In the genomic region with DNA sequence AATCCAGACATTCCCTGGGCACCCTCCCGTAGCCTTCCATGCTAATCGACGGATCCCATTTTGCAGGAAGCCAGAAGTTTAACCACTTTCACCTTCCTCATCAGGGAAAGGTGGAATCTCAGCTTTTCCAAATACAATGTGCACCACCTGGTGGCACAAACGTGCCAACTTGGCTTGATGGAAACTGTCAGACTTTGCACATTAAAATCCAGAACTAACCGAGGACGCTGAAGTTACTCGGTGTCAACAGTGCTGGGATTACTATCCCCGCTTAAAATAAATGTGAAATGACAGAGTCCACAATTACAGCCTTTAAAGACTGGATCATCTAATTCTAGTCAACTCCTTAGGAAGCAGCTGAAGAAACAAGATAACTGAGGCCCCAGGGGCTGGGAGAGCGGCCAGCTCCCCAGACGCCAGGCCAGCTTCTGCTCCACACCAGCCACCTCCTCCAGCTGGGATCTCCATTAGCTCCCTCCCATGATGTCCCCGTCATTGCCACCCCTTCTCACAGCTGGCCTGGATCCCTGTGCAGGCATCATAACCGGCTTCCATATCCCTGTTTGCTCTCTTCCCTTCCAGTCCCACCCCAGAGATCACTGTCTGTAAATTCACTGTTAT, we compare ENCODE assay signal across 2 cellular contexts.
TF ChIP-seq lines count a peak whose summit lies in the region.

No MANE protein-coding gene starts in this region.

TF ChIP-seq in H1, 55 proteins besides CTCF, POLR2A, EP300 and RAD21 (continued from another document):
- TF ChIP-seq, protein P1, sequence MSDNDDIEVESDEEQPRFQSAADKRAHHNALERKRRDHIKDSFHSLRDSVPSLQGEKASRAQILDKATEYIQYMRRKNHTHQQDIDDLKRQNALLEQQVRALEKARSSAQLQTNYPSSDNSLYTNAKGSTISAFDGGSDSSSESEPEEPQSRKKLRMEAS (IDR thresholded peaks at IDR 0.05): no peak
- no peak for TF ChIP-seq SIN3A (conservative IDR thresholded peaks at IDR 0.05 in 1 of 2, IDR thresholded peaks at IDR 0.05 in 1 of 2; ENCODE audit: low read depth in 1 of 2, low read length in 2 of 2)

TF ChIP-seq in HEK293T, 16 proteins besides CTCF, POLR2A, EP300 and RAD21 (continued from another document):
- TF ChIP-seq BHLHE40 (IDR thresholded peaks at IDR 0.05; ENCODE audit: borderline replicate concordance): no peak
- TF ChIP-seq FOXA1 (IDR thresholded peaks at IDR 0.05): no peak
- TF ChIP-seq FOXK2 (IDR thresholded peaks at IDR 0.05): no peak
- TF ChIP-seq ELF4 (IDR thresholded peaks at IDR 0.05): no peak
- TF ChIP-seq CTBP1 (IDR thresholded peaks at IDR 0.05; ENCODE audit: borderline replicate concordance): no peak
- no peak for TF ChIP-seq NFRKB (IDR thresholded peaks at IDR 0.05)
- no peak for TF ChIP-seq TARDBP (IDR thresholded peaks at IDR 0.05)
- TF ChIP-seq LEF1 (IDR thresholded peaks at IDR 0.05; ENCODE audit: borderline replicate concordance): no peak
- no peak for TF ChIP-seq HDGF (IDR thresholded peaks at IDR 0.05; ENCODE audit: borderline replicate concordance)
- TF ChIP-seq, protein P2, sequence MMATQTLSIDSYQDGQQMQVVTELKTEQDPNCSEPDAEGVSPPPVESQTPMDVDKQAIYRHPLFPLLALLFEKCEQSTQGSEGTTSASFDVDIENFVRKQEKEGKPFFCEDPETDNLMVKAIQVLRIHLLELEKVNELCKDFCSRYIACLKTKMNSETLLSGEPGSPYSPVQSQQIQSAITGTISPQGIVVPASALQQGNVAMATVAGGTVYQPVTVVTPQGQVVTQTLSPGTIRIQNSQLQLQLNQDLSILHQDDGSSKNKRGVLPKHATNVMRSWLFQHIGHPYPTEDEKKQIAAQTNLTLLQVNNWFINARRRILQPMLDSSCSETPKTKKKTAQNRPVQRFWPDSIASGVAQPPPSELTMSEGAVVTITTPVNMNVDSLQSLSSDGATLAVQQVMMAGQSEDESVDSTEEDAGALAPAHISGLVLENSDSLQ (IDR thresholded peaks at IDR 0.05): no peak
- TF ChIP-seq ZNF384 (IDR thresholded peaks at IDR 0.05): no peak
- TF ChIP-seq FOXM1 (IDR thresholded peaks at IDR 0.05; ENCODE audit: borderline replicate concordance): no peak
